In the genomic region with DNA sequence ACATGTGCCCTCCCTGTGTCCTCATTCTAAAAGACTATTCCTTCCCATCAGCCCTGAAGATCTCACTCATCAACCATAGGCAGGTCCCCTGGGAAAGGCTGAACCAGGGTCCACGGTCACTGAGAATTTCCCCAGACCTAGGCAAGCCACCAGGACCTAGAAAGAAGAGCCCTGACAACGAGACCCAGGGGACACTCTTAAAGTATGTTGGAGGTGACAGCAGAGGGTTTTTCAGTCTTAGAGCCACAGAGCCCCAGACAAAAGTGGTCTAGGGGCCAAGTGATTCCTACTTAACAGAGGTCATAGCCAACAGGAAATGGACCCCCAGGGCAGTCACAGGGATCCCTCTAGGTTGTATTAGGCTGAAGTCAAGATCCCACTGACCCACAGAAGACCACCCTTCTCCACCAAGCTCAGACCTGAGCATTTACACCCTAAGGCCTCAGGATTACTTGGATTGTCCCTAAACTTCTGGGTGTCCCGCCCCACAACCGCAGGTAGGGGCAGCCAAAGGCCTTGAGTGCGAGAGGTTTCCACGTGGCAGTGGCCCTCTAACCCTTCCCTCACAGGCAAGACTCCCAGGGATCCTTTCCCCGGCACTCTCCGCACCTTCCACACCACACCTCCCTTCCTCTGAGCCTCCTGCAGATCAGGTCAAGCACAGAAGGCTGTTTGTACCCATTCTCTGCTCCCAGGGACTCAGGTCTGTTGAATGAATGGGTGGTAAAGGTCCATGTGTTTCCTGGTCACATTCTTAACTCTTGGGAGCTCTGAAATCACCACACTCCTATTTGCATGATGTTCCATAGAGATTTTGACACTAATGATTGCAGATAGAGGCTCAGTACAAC, we compare ENCODE assay signal across 28 cellular contexts. TPM values are rescaled to one million over a fixed set of nuclear protein-coding genes. Genes with fewer than 3 reads are reported as not detected.
A peak's percentile ranks its signal among the peaks of the same experiment; 100 is the strongest.
DNase-seq lines count a peak whose midpoint lies in the region; ATAC-seq and TF ChIP-seq lines count a peak whose summit lies in the region.
"Had no signal": no experiment of that assay in that cellular context is flagged by ENCODE, and none has a peak within 500 bp of the region (broad histone marks: within the 10 kb centered on the region; RNA-seq: fewer than 3 reads in every experiment).

No MANE protein-coding gene starts in this region.

- peaks cover 100% of the 10 kb centered on the region for H4K20me1 ChIP-seq in BLaER1

- peak overlapping the region; percentile 31 to 91 (median 80) for H3K4me3 Mint-ChIP-seq in naive B cell
- H3K4me3 Mint-ChIP-seq: CD4-positive, alpha-beta T cell; effector memory CD8-positive, alpha-beta T cell; GM23338 had no signal

- H3K36me3 Mint-ChIP-seq in naive B cell = peaks cover 37 to 41% of the 10 kb centered on the region in 2 donors

- TF ChIP-seq CTCF in GM12865 (IDR thresholded peaks at IDR 0.05; ENCODE audit: insufficient read depth, low read depth, low read length, missing control alignments) (no peak), RWPE1 (conservative IDR thresholded peaks at IDR 0.05; ENCODE audit: low read depth) (no peak), psoas muscle (IDR thresholded peaks at IDR 0.05) (no peak)

- H3K36me3 ChIP-seq in BLaER1 = peaks cover 100% of the 10 kb centered on the region
- H3K36me3 ChIP-seq in psoas muscle (ENCODE audit: insufficient read depth in 1 of 2, low read depth in 1 of 2) = no peaks in the 10 kb centered on the region
- H3K36me3 ChIP-seq: brain microvascular endothelial cell, right atrium auricular region, upper lobe of right lung, WERI-Rb-1 had no signal

- peaks cover 21% of the 10 kb centered on the region; the same call in 1 of the 2 replicates for H3K9me3 ChIP-seq in BLaER1
- no peaks in the 10 kb centered on the region for H3K9me3 ChIP-seq in psoas muscle
- H3K9me3 ChIP-seq: right atrium auricular region, upper lobe of right lung had no signal

- no peak overlapping the region for H3K9ac ChIP-seq in BLaER1

- no peaks in the 10 kb centered on the region for H3K27me3 ChIP-seq in BLaER1
- H3K27me3 ChIP-seq in psoas muscle (ENCODE audit: insufficient read depth in 3 of 3, low read length in 2 of 3) = no peaks in the 10 kb centered on the region
- H3K27me3 ChIP-seq: brain microvascular endothelial cell, right atrium auricular region, upper lobe of right lung had no signal

- intact Hi-C loops in psoas muscle (cut with DNase I) = no loop called here

- no peaks in the 10 kb centered on the region for H3K27me3 Mint-ChIP-seq in naive B cell
- H3K27me3 Mint-ChIP-seq: CD4-positive, alpha-beta T cell had no signal

- H3K9me3 Mint-ChIP-seq in naive B cell = no peaks in the 10 kb centered on the region
- H3K9me3 Mint-ChIP-seq: CD4-positive, alpha-beta T cell; effector memory CD8-positive, alpha-beta T cell; GM23338 had no signal

- POLR2A ChIA-PET in RWPE1 (lab: Yijun Ruan, JAX; ENCODE audit: low non-redundant PET) = no interaction called here

- DNase-seq in GM12865 (ENCODE audit: low read depth) = peak; percentile 68
- no peak for DNase-seq in RWPE1 (ENCODE audit: low spot score)
- no peak for DNase-seq in naive B cell
- no peak for DNase-seq in psoas muscle
- no peak for DNase-seq in germinal center (ENCODE audit: low spot score)
- DNase-seq: activated CD8-positive, alpha-beta memory T cell treated with anti-CD3 and anti-CD28 coated beads, Interleukin-2, amount 50 U/mL, for 4 hours; activated effector memory CD4-positive, alpha-beta T cell treated with anti-CD3 and anti-CD28 coated beads, Interleukin-2, amount 50 U/mL, for 16 hours; brain microvascular endothelial cell; CD4-positive, alpha-beta T cell; DMS153; effector memory CD8-positive, alpha-beta T cell; NCI-H1092 treated with DMSO at 0.1 percent for 48 hours; NCI-H2081; NCI-H446 treated with DMSO at 0.1 percent for 48 hours; occipital lobe; stimulated activated CD4-positive, alpha-beta T cell treated with anti-CD3 and anti-CD28 coated beads, Interleukin-12 subunit alpha, Interleukin-12 subunit beta, amount 100 ng/mL, for 4 hours; stimulated activated CD4-positive, alpha-beta T cell treated with anti-CD3 and anti-CD28 coated beads, Interleukin-4, amount 100 ng/mL, for 4 hours; upper lobe of right lung; WERI-Rb-1 had no signal

- H3K27ac Mint-ChIP-seq in naive B cell = peak overlapping the region; percentile 94 to 100 (median 96)
- H3K27ac Mint-ChIP-seq: CD4-positive, alpha-beta T cell; effector memory CD8-positive, alpha-beta T cell; GM23338 had no signal

- CTCF ChIA-PET in RWPE1 (lab: Yijun Ruan, JAX) = no interaction called here

- H3K4me3 ChIP-seq in BLaER1 = no peak overlapping the region
- H3K4me3 ChIP-seq in GM12865 (ENCODE audit: low read depth, low read length) = peak overlapping the region; percentile 97
- H3K4me3 ChIP-seq in psoas muscle = no peak overlapping the region
- H3K4me3 ChIP-seq: GM23338, lung, right atrium auricular region, upper lobe of right lung had no signal

- H3K4me1 Mint-ChIP-seq in naive B cell = peaks cover 82 to 98% (median 95%) of the 10 kb centered on the region in 3 donors
- H3K4me1 Mint-ChIP-seq: GM23338 had no signal

- peak overlapping the region; percentile 43 for H3K4me2 ChIP-seq in BLaER1
- H3K4me2 ChIP-seq: GM23338 had no signal

- ATAC-seq in naive B cell (ENCODE audit: low read depth in 2 of 2) (no peak), GM21529 (IDR thresholded peaks at IDR 0.05; ENCODE audit: unreplicated experiment) (no peak), psoas muscle (no peak)
- ATAC-seq: effector memory CD8-positive, alpha-beta T cell; GM23338; upper lobe of right lung had no signal

- H3K27ac ChIP-seq in BLaER1 = peak overlapping the region; percentile 70
- H3K27ac ChIP-seq in RWPE1 = peak overlapping the region; percentile 62
- no peak overlapping the region for H3K27ac ChIP-seq in psoas muscle
- H3K27ac ChIP-seq: brain microvascular endothelial cell, right atrium auricular region, upper lobe of right lung, WERI-Rb-1 had no signal

- peaks cover 83% of the 10 kb centered on the region for H3K4me1 ChIP-seq in BLaER1
- no peaks in the 10 kb centered on the region for H3K4me1 ChIP-seq in psoas muscle
- H3K4me1 ChIP-seq: right atrium auricular region, upper lobe of right lung had no signal

- WGBS in psoas muscle, 3 donors = 86 to 93% (median 92%) methylated on average over 8 of the region's 8 CpGs

RNA-seq across cellular contexts. Expression of a gene that starts 12.3 kb away (rescaled TPM):
- 100 to 1,000 TPM in 2 of 6 donors, 10 to 100 TPM in 4; 63.6 to 114 (median 89.3) TPM for polyA plus RNA-seq in naive B cell (ENCODE audit: low read depth in 6 of 6)
- total RNA-seq in psoas muscle = under 1 TPM in 2 of 4 donors, not detected in 2; 0.21 to 0.25 TPM
- under 1 TPM in 2 of 3 donors, not detected in 1; 0.01 to 0.05 TPM for polyA plus RNA-seq in psoas muscle
- total RNA-seq: glomerular endothelial cell, GM23338, kidney epithelial cell, LHCN-M2, myocyte, occipital lobe had no signal
- polyA plus RNA-seq: GM23338 had no signal

Comparison
In these comparisons a context has a peak if more than half of its experiments do, and no peak if none do; other contexts are left out.
1. RNA of a gene that starts 12.3 kb away (polyA plus RNA-seq): 63.6 to 114 TPM in naive B cell; 0.01 to 0.05 TPM in psoas muscle; every median in the first group is over 10 times any median in the second.